ENCODE assay signal across 18 cellular contexts in genomic region chr12:127238061-127238460, GRCh38.
DNase-seq lines count a peak whose midpoint lies in the region; ATAC-seq, FAIRE-seq and TF ChIP-seq lines count a peak whose summit lies in the region.
"Had no signal": no experiment of that assay in that cellular context is flagged by ENCODE, and none has a peak within 500 bp of the region (broad histone marks: within the 10 kb centered on the region; RNA-seq: fewer than 3 reads in every experiment).

No MANE protein-coding gene starts in this region.

- no peak overlapping the region for H3K4me3 Mint-ChIP-seq in activated T-cell treated with anti-CD3 and anti-CD28 coated beads, Interleukin-2, amount 50 U/mL, for 72 hours
- H3K4me3 Mint-ChIP-seq: CD4-positive, CD25-positive, alpha-beta regulatory T cell; IgD-negative memory B cell had no signal

- H3K36me3 Mint-ChIP-seq in activated T-cell treated with anti-CD3 and anti-CD28 coated beads, Interleukin-2, amount 50 U/mL, for 72 hours (ENCODE audit: insufficient read depth in 2 of 2) = no peaks in the 10 kb centered on the region
- H3K36me3 Mint-ChIP-seq: CD4-positive, CD25-positive, alpha-beta regulatory T cell; IgD-negative memory B cell had no signal

- no peak overlapping the region for H3K4me3 ChIP-seq in bronchial epithelial cell (ENCODE audit: low read depth, low read length)
- H3K4me3 ChIP-seq: GM23248 had no signal

- no peak for TF ChIP-seq CTCF in bronchial epithelial cell (IDR thresholded peaks at IDR 0.05; ENCODE audit: insufficient read depth, low read length, severe bottlenecking)

- ATAC-seq in activated T-cell treated with anti-CD3 and anti-CD28 coated beads, Interleukin-2, amount 50 U/mL, for 72 hours (replicated peaks in 1 of 2) = no peak
- ATAC-seq: HCT116 had no signal

- no peaks in the 10 kb centered on the region for H3K27me3 Mint-ChIP-seq in activated T-cell treated with anti-CD3 and anti-CD28 coated beads, Interleukin-2, amount 50 U/mL, for 72 hours (ENCODE audit: low read depth)
- H3K27me3 Mint-ChIP-seq: CD4-positive, CD25-positive, alpha-beta regulatory T cell; IgD-negative memory B cell had no signal

- H3K36me3 ChIP-seq in bronchial epithelial cell (ENCODE audit: control insufficient read depth, insufficient read depth, low read length) = no peaks in the 10 kb centered on the region

- no peaks in the 10 kb centered on the region for H3K27me3 ChIP-seq in bronchial epithelial cell (ENCODE audit: control insufficient read depth, insufficient read depth, low read length)

- no peaks in the 10 kb centered on the region for H3K4me1 Mint-ChIP-seq in activated T-cell treated with anti-CD3 and anti-CD28 coated beads, Interleukin-2, amount 50 U/mL, for 72 hours (ENCODE audit: low read depth)
- H3K4me1 Mint-ChIP-seq: CD4-positive, CD25-positive, alpha-beta regulatory T cell; IgD-negative memory B cell had no signal

- DNase-seq in SKM-1 treated with dmso at 0.1 percent for 144 hours (lab: John Stamatoyannopoulos, UW; ENCODE audit: unreplicated experiment) (peak; percentile 12), SKM-1 (lab: John Stamatoyannopoulos, UW; ENCODE audit: unreplicated experiment) (no peak), bronchial epithelial cell (ENCODE audit: low read depth) (peak; percentile 28), kidney tubule cell (ENCODE audit: low spot score) (peak; percentile 30), NCI-H526 (lab: John Stamatoyannopoulos, UW) (no peak), T-helper 9 cell (no peak), kidney glomerular epithelial cell (lab: John Stamatoyannopoulos, UW) (no peak)
- DNase-seq in activated T-cell treated with anti-CD3 and anti-CD28 coated beads, Interleukin-2, amount 50 U/mL, for 72 hours = no peak
- DNase-seq: 8988T; CD4-positive, CD25-positive, alpha-beta regulatory T cell; GF-D8; GM23248; NCI-H1105; NCI-H187 treated with DMSO at 0.1 percent for 48 hours; NCI-H510A; SHP77 treated with DMSO at 0.1 percent for 48 hours had no signal

- H3K9me3 Mint-ChIP-seq in activated T-cell treated with anti-CD3 and anti-CD28 coated beads, Interleukin-2, amount 50 U/mL, for 72 hours = peaks cover 0 to 4% of the 10 kb centered on the region in 2 donors

- H3K27ac Mint-ChIP-seq in activated T-cell treated with anti-CD3 and anti-CD28 coated beads, Interleukin-2, amount 50 U/mL, for 72 hours = no peak overlapping the region
- H3K27ac Mint-ChIP-seq: CD4-positive, CD25-positive, alpha-beta regulatory T cell; IgD-negative memory B cell had no signal

- FAIRE-seq in bronchial epithelial cell (lab: Jason Lieb, UNC) = no peak

Comparison
In these comparisons a context has a peak if more than half of its experiments do, and no peak if none do; other contexts are left out.
1. DNase-seq: peak in SKM-1 treated with dmso at 0.1 percent for 144 hours (single experiment), bronchial epithelial cell (single experiment) and kidney tubule cell (single experiment); none in SKM-1 (single experiment), NCI-H526 (0 of 2), T-helper 9 cell (single experiment), kidney glomerular epithelial cell (single experiment) and activated T-cell treated with anti-CD3 and anti-CD28 coated beads, Interleukin-2, amount 50 U/mL, for 72 hours (0 of 2).